In the genomic region with DNA sequence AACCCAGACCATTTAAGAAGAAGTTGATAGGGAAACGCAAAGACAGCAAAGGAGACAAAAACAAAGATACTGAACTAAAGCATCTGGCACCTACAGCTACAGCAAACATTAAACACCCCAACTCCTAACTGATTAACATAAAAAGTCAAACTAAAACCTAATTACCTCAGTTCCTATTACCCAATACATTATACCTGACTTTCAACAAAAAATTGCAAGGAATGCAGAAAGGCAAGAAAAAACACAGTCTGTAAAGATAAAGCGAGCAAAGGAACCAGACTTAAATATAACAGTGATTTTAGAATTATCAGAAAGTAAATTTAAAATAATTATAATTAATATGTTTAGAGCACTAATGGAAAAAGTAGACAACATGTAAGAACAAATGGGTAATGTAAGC, we compare ENCODE assay signal across 15 cellular contexts.
"Had no signal": no experiment of that assay in that cellular context is flagged by ENCODE, and none has a peak within 500 bp of the region (broad histone marks: within the 10 kb centered on the region; RNA-seq: fewer than 3 reads in every experiment).

No MANE protein-coding gene starts in this region.

- H3K27me3 Mint-ChIP-seq: progenitor cell of endocrine pancreas had no signal

- FAIRE-seq: small intestine, urothelium cell line had no signal

- H3K9me3 ChIP-seq: colonic mucosa, ovary had no signal

- H3K9me3 Mint-ChIP-seq: natural killer cell had no signal

- DNase-seq: colonic mucosa; dermis blood vessel endothelial cell; foreskin melanocyte; heart right ventricle; islet precursor cell; mammary epithelial cell; natural killer cell; ovary; right cardiac atrium; small intestine; stimulated activated CD4-positive, alpha-beta T cell treated with anti-CD3 and anti-CD28 coated beads, Interleukin-2, amount 100 ng/mL, for 48 hours; stimulated activated naive CD4-positive, alpha-beta T cell treated with Interleukin-2 at 50 U/mL for 16 hours had no signal

- H3K4me3 ChIP-seq: colonic mucosa, heart right ventricle, ovary had no signal

- H3K4me1 ChIP-seq: colonic mucosa, heart right ventricle had no signal

- H3K36me3 ChIP-seq: colonic mucosa, heart right ventricle, ovary had no signal

- H3K27me3 ChIP-seq: colonic mucosa, heart right ventricle, ovary had no signal

- H3K36me3 Mint-ChIP-seq: natural killer cell had no signal

- H3K27ac Mint-ChIP-seq: natural killer cell had no signal

- H3K4me3 Mint-ChIP-seq: natural killer cell, neural crest cell had no signal

- H3K4me1 Mint-ChIP-seq: natural killer cell had no signal

- H3K27ac ChIP-seq: colonic mucosa, heart right ventricle, ovary had no signal
